Comparison of ENCODE assay signal across 1 cellular context in genomic region chr2:133553251-133553650, GRCh38.
TF ChIP-seq lines count a peak whose summit lies in the region.

No MANE protein-coding gene starts in this region.

TF ChIP-seq in IMR-90, 13 proteins besides CTCF, POLR2A, EP300 and RAD21 (continued from another document):
- TF ChIP-seq ELK1 (IDR thresholded peaks at IDR 0.05; ENCODE audit: borderline replicate concordance, low read depth, low read length) = no peak
